In genomic region chr5:148135091-148136048, GRCh38 we compare ENCODE assay signal across 37 cellular contexts. TPM values are rescaled to one million over a fixed set of nuclear protein-coding genes. Genes with fewer than 3 reads are reported as not detected.
"Had no signal": no experiment of that assay in that cellular context is flagged by ENCODE, and none has a peak within 500 bp of the region (broad histone marks: within the 10 kb centered on the region; RNA-seq: fewer than 3 reads in every experiment).

No MANE protein-coding gene starts in this region.

- H3K4me1 Mint-ChIP-seq: immature natural killer cell; mesothelial cell of epicardium; naive thymus-derived CD8-positive, alpha-beta T cell; nephron progenitor cell; stimulated activated effector memory CD8-positive, alpha-beta T cell treated with anti-CD3 and anti-CD28 coated beads, Interleukin-12 subunit alpha, Interleukin-12 subunit beta, amount 100 ng/mL, for 72 hours had no signal

- H3K4me1 ChIP-seq: esophagus squamous epithelium, heart right ventricle, prostate gland, right atrium auricular region, testis, tibial artery had no signal

- DNase-seq: central memory CD4-positive, alpha-beta T cell; dermis blood vessel endothelial cell; effector memory CD4-positive, alpha-beta T cell; esophagus squamous epithelium; foreskin melanocyte; glutamatergic neuron; heart right ventricle; hypothalamus; immature natural killer cell; islet precursor cell; kidney glomerular epithelial cell; mesenchymal stem cell; naive thymus-derived CD8-positive, alpha-beta T cell; nephron progenitor cell; nucleus accumbens; stimulated activated CD4-positive, alpha-beta T cell treated with anti-CD3 and anti-CD28 coated beads, Interleukin-2, amount 100 ng/mL, for 24 hours; stimulated activated CD4-positive, alpha-beta T cell treated with anti-CD3 and anti-CD28 coated beads, Interleukin-4, amount 100 ng/mL, for 24 hours; stimulated activated naive CD4-positive, alpha-beta T cell treated with Interleukin-2 at 50 U/mL for 16 hours; substantia nigra; testis; tibial artery had no signal

- H3K27ac Mint-ChIP-seq: immature natural killer cell; mesothelial cell of epicardium; naive thymus-derived CD8-positive, alpha-beta T cell; nephron progenitor cell; stimulated activated effector memory CD8-positive, alpha-beta T cell treated with anti-CD3 and anti-CD28 coated beads, Interleukin-12 subunit alpha, Interleukin-12 subunit beta, amount 100 ng/mL, for 72 hours had no signal

- H3K4me3 Mint-ChIP-seq: immature natural killer cell; mesothelial cell of epicardium; naive thymus-derived CD8-positive, alpha-beta T cell; nephron progenitor cell; stimulated activated effector memory CD8-positive, alpha-beta T cell treated with anti-CD3 and anti-CD28 coated beads, Interleukin-12 subunit alpha, Interleukin-12 subunit beta, amount 100 ng/mL, for 72 hours had no signal

- H3K36me3 Mint-ChIP-seq: immature natural killer cell; naive thymus-derived CD8-positive, alpha-beta T cell; stimulated activated effector memory CD8-positive, alpha-beta T cell treated with anti-CD3 and anti-CD28 coated beads, Interleukin-12 subunit alpha, Interleukin-12 subunit beta, amount 100 ng/mL, for 72 hours had no signal

- H3K4me3 ChIP-seq: coronary artery, esophagus squamous epithelium, heart right ventricle, prostate gland, right atrium auricular region, testis, tibial artery had no signal

- H3K9me3 ChIP-seq: esophagus squamous epithelium, heart right ventricle, prostate gland, right atrium auricular region, testis, tibial artery had no signal

- H3K9me3 Mint-ChIP-seq: immature natural killer cell; mesothelial cell of epicardium; naive thymus-derived CD8-positive, alpha-beta T cell; nephron progenitor cell; stimulated activated effector memory CD8-positive, alpha-beta T cell treated with anti-CD3 and anti-CD28 coated beads, Interleukin-12 subunit alpha, Interleukin-12 subunit beta, amount 100 ng/mL, for 72 hours had no signal

- ATAC-seq: heart right ventricle; naive thymus-derived CD8-positive, alpha-beta T cell; sciatic nerve; stimulated activated effector memory CD8-positive, alpha-beta T cell treated with anti-CD3 and anti-CD28 coated beads, Interleukin-12 subunit alpha, Interleukin-12 subunit beta, amount 100 ng/mL, for 72 hours had no signal

- H3K36me3 ChIP-seq: heart right ventricle, prostate gland, right atrium auricular region, tibial artery had no signal

- H3K27me3 ChIP-seq: esophagus squamous epithelium, right atrium auricular region, testis, tibial artery had no signal

- H3K27ac ChIP-seq: coronary artery, esophagus squamous epithelium, heart right ventricle, prostate gland, right atrium auricular region, testis, tibial artery had no signal

RNA-seq across cellular contexts. Expression of gene SPINK14, which starts 33.0 kb away (rescaled TPM):
- total RNA-seq: chondrocyte; dermis blood vessel endothelial cell; endothelial cell of umbilical vein; epithelial cell of proximal tubule; esophagus squamous epithelium; heart right ventricle; liver; lung microvascular endothelial cell; mesothelial cell of epicardium; mucosa of gallbladder; myocyte; naive thymus-derived CD8-positive, alpha-beta T cell; osteocyte; prostate gland; right atrium auricular region; sciatic nerve; skeletal muscle tissue; testis; urinary bladder had no signal
- polyA plus RNA-seq: endothelial cell of umbilical vein; heart right ventricle; immature natural killer cell; liver; naive thymus-derived CD8-positive, alpha-beta T cell; urinary bladder had no signal
